ENCODE assay signal across 30 cellular contexts in the genomic region with DNA sequence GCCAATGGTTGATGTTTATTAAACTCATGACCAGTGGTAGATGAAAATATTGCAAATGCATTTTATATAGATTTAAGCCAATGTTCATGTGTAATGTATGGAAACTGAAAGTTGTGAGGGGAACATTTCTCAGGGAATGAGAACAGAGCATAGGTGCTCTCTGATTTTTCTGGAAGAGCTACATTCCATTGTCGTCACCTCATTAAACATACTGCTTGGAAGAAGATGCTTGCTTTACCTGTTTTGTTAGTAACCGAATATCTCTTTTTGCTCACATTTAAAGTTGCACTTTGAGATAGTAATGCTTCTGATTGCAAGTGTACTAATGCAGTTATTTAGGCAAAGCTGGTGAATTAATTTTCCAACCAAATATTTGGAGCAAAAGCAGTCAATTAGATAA.
"Had no signal": no experiment of that assay in that cellular context is flagged by ENCODE, and none has a peak within 500 bp of the region (broad histone marks: within the 10 kb centered on the region; RNA-seq: fewer than 3 reads in every experiment).

No MANE protein-coding gene starts in this region.

- H3K27me3 Mint-ChIP-seq: activated CD4-positive, alpha-beta memory T cell treated with anti-CD3 and anti-CD28 coated beads for 36 hours; activated naive CD4-positive, alpha-beta T cell treated with anti-CD3 and anti-CD28 coated beads, Interleukin-2, amount 50 U/mL, for 24 hours; activated naive CD8-positive, alpha-beta T cell treated with anti-CD3 and anti-CD28 coated beads, Interleukin-2, amount 50 U/mL, for 24 hours; central memory CD8-positive, alpha-beta T cell; stimulated activated naive CD8-positive, alpha-beta T cell treated with anti-CD3 and anti-CD28 coated beads, Interleukin-15, Interleukin-2, amounts not matched to agents 100 ng/mL and 50 ng/mL, for 24 hours had no signal

- ATAC-seq: activated naive CD8-positive, alpha-beta T cell treated with anti-CD3 and anti-CD28 coated beads, Interleukin-2, amount 50 U/mL, for 24 hours; left lobe of liver; sciatic nerve had no signal

- H3K27me3 ChIP-seq: neutrophil, thyroid gland had no signal

- H3K27ac ChIP-seq: neutrophil, skin epidermis had no signal

- DNase-seq: activated CD4-positive, alpha-beta memory T cell treated with anti-CD3 and anti-CD28 coated beads for 36 hours; activated CD4-positive, alpha-beta T cell treated with anti-CD3 and anti-CD28 coated beads, Interleukin-2, amount 10 ng/mL, durations not matched to agents 24 days and 14 days; activated CD4-positive, CD25-positive, alpha-beta regulatory T cell treated with anti-CD3 and anti-CD28 coated beads, Interleukin-2, amount 50 U/mL, for 72 hours; activated CD8-positive, alpha-beta memory T cell treated with anti-CD3 and anti-CD28 coated beads, Interleukin-2, amount 50 U/mL, for 4 hours; activated gamma-delta T cell; activated naive CD8-positive, alpha-beta T cell treated with anti-CD3 and anti-CD28 coated beads, Interleukin-2, amount 50 U/mL, for 24 hours; activated T-cell treated with anti-CD3 and anti-CD28 coated beads, Interleukin-2, amount 50 U/mL, for 1 hour; amygdala; dermis blood vessel endothelial cell; effector CD4-positive, alpha-beta T cell; head of caudate nucleus; hypothalamus; immature natural killer cell; naive B cell; nephron progenitor cell; stimulated activated CD4-positive, alpha-beta T cell treated with anti-CD3 and anti-CD28 coated beads, Interleukin-4, amount 100 ng/mL, for 24 hours; SW 1271; T1000; thyroid gland had no signal

- H3K27ac Mint-ChIP-seq: activated CD4-positive, alpha-beta memory T cell treated with anti-CD3 and anti-CD28 coated beads for 36 hours; activated CD4-positive, alpha-beta T cell treated with anti-CD3 and anti-CD28 coated beads, Interleukin-2, amount 10 ng/mL, durations not matched to agents 24 days and 14 days; activated naive CD4-positive, alpha-beta T cell treated with anti-CD3 and anti-CD28 coated beads, Interleukin-2, amount 50 U/mL, for 24 hours; activated naive CD8-positive, alpha-beta T cell treated with anti-CD3 and anti-CD28 coated beads, Interleukin-2, amount 50 U/mL, for 24 hours; activated T-helper 1 cell treated with anti-CD3 and anti-CD28 coated beads, Interleukin-12 subunit alpha, Interleukin-12 subunit beta, Interleukin-2, Interleukin-4 antibody, amounts not matched to agents 30 ng/mL and 10 ng/mL and 1 ng/mL, durations not matched to agents 14 hours and 24 hours and 36 hours; immature natural killer cell; stimulated activated effector memory CD8-positive, alpha-beta T cell treated with anti-CD3 and anti-CD28 coated beads, Interleukin-12 subunit alpha, Interleukin-12 subunit beta, amount 100 ng/mL, for 72 hours; stimulated activated naive CD8-positive, alpha-beta T cell treated with anti-CD3 and anti-CD28 coated beads, Interleukin-15, Interleukin-2, amounts not matched to agents 100 ng/mL and 50 ng/mL, for 24 hours; T-helper 1 cell treated with Interleukin-12 subunit alpha and Interleukin-12 subunit beta and Interleukin-4 antibody, amounts not matched to agents 30 μg/mL and 1 μg/mL, for 36 hours had no signal

- H3K4me3 ChIP-seq: lung, skin epidermis, thyroid gland had no signal

- H3K36me3 ChIP-seq: thyroid gland had no signal

- H3K9me3 Mint-ChIP-seq: activated CD4-positive, alpha-beta memory T cell treated with anti-CD3 and anti-CD28 coated beads for 36 hours; activated CD4-positive, alpha-beta T cell treated with anti-CD3 and anti-CD28 coated beads, Interleukin-2, amount 10 ng/mL, durations not matched to agents 24 days and 14 days; activated naive CD4-positive, alpha-beta T cell treated with anti-CD3 and anti-CD28 coated beads, Interleukin-2, amount 50 U/mL, for 24 hours; activated naive CD8-positive, alpha-beta T cell treated with anti-CD3 and anti-CD28 coated beads, Interleukin-2, amount 50 U/mL, for 24 hours; activated T-helper 1 cell treated with anti-CD3 and anti-CD28 coated beads, Interleukin-12 subunit alpha, Interleukin-12 subunit beta, Interleukin-2, Interleukin-4 antibody, amounts not matched to agents 30 ng/mL and 10 ng/mL and 1 ng/mL, durations not matched to agents 14 hours and 24 hours and 36 hours; central memory CD8-positive, alpha-beta T cell; stimulated activated effector memory CD8-positive, alpha-beta T cell treated with anti-CD3 and anti-CD28 coated beads, Interleukin-12 subunit alpha, Interleukin-12 subunit beta, amount 100 ng/mL, for 72 hours; stimulated activated naive CD8-positive, alpha-beta T cell treated with anti-CD3 and anti-CD28 coated beads, Interleukin-15, Interleukin-2, amounts not matched to agents 100 ng/mL and 50 ng/mL, for 24 hours; T-helper 1 cell treated with Interleukin-12 subunit alpha and Interleukin-12 subunit beta and Interleukin-4 antibody, amounts not matched to agents 30 μg/mL and 1 μg/mL, for 36 hours had no signal

- H3K9me3 ChIP-seq: neutrophil, thyroid gland had no signal

- H3K4me3 Mint-ChIP-seq: activated CD4-positive, alpha-beta memory T cell treated with anti-CD3 and anti-CD28 coated beads for 36 hours; activated CD4-positive, alpha-beta T cell treated with anti-CD3 and anti-CD28 coated beads, Interleukin-2, amount 10 ng/mL, durations not matched to agents 24 days and 14 days; activated naive CD4-positive, alpha-beta T cell treated with anti-CD3 and anti-CD28 coated beads, Interleukin-2, amount 50 U/mL, for 24 hours; activated naive CD8-positive, alpha-beta T cell treated with anti-CD3 and anti-CD28 coated beads, Interleukin-2, amount 50 U/mL, for 24 hours; activated T-helper 1 cell treated with anti-CD3 and anti-CD28 coated beads, Interleukin-12 subunit alpha, Interleukin-12 subunit beta, Interleukin-2, Interleukin-4 antibody, amounts not matched to agents 30 ng/mL and 10 ng/mL and 1 ng/mL, durations not matched to agents 14 hours and 24 hours and 36 hours; central memory CD8-positive, alpha-beta T cell; immature natural killer cell; nephron progenitor cell; stimulated activated effector memory CD8-positive, alpha-beta T cell treated with anti-CD3 and anti-CD28 coated beads, Interleukin-12 subunit alpha, Interleukin-12 subunit beta, amount 100 ng/mL, for 72 hours; stimulated activated naive CD8-positive, alpha-beta T cell treated with anti-CD3 and anti-CD28 coated beads, Interleukin-15, Interleukin-2, amounts not matched to agents 100 ng/mL and 50 ng/mL, for 24 hours; T-helper 1 cell treated with Interleukin-12 subunit alpha and Interleukin-12 subunit beta and Interleukin-4 antibody, amounts not matched to agents 30 μg/mL and 1 μg/mL, for 36 hours had no signal
